In the genomic region with DNA sequence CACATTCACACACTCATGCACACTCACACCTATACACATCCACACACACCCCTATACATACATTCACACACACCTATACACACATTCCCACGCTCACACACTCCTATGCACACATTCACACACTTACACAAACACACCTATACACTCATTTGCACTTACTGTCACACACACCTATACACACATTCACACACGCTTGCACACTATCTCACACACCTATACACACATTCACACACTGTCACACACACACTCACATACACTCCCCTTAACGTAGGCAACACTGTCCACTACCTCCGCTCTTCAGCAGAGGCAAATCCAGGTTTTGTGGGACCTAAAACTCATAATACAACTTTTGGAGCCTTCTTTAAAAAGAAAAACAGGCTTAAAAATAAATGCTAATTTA, we compare ENCODE assay signal across 2 cellular contexts.
A peak's percentile ranks its signal among the peaks of the same experiment; 100 is the strongest.
TF ChIP-seq lines count a peak whose summit lies in the region.

No MANE protein-coding gene starts in this region.

TF ChIP-seq in HepG2, 621 proteins besides CTCF, POLR2A, EP300 and RAD21 (continued from another document):
- TF ChIP-seq DDIT3 (CRISPR knock-in tag; IDR thresholded peaks at IDR 0.05), result no peak

TF ChIP-seq in GM12878, 131 proteins besides CTCF, POLR2A, EP300 and RAD21 (continued from another document):
- TF ChIP-seq BCL3 (IDR thresholded peaks at IDR 0.05; ENCODE audit: borderline replicate concordance, insufficient read depth, low read depth, low read length, poor library complexity, severe bottlenecking), result peak; percentile 47
